Comparison of ENCODE assay signal across 8 cellular contexts in genomic region chr10:107814865-107815487, GRCh38.
DNase-seq lines count a peak whose midpoint lies in the region; ATAC-seq and TF ChIP-seq lines count a peak whose summit lies in the region.

No MANE protein-coding gene starts in this region.

- no peaks in the 10 kb centered on the region for H3K27me3 ChIP-seq in cardiac muscle cell

- no peaks in the 10 kb centered on the region for H3K27me3 Mint-ChIP-seq in osteocyte (ENCODE audit: unreplicated experiment)

- CTCF ChIA-PET in RWPE1 (lab: Yijun Ruan, JAX): interaction anchor here (0.6 to 0.8 kb wide), 5 partner anchors 131 to 1516 kb away, joined by 3 to 5 read pairs (median 4); no protein-coding TSS in a partner anchor

- H3K27ac ChIP-seq in cardiac muscle cell (no peak overlapping the region), RWPE1 (no peak overlapping the region)

- no peaks in the 10 kb centered on the region for H3K4me1 ChIP-seq in cardiac muscle cell (ENCODE audit: low read depth)

- no peak for ATAC-seq in Right ventricle myocardium inferior
- ATAC-seq in HG03469 (IDR thresholded peaks at IDR 0.05; ENCODE audit: unreplicated experiment): no peak

- H3K4me3 ChIP-seq in cardiac muscle cell: no peak overlapping the region
- no peak overlapping the region for H3K4me3 ChIP-seq in fibroblast of pulmonary artery (replicated peaks; ENCODE audit: low read depth, low read length)

- intact Hi-C loops in Right ventricle myocardium inferior (cut with DNase I): loop anchor here (2.0 to 10.0 kb wide), 4 partner anchors 410 to 1190 kb away; no protein-coding TSS in a partner anchor

- TF ChIP-seq CTCF in cardiac muscle cell (IDR thresholded peaks at IDR 0.05; ENCODE audit: low read depth, low read length): peak; percentile 59
- TF ChIP-seq CTCF in RWPE1 (conservative IDR thresholded peaks at IDR 0.05; ENCODE audit: low read depth): peak; percentile 55
- peak; percentile 87 for TF ChIP-seq CTCF in fibroblast of pulmonary artery (IDR thresholded peaks at IDR 0.05; ENCODE audit: low read length, missing control alignments)
- peak; percentile 61 for TF ChIP-seq CTCF in osteocyte (IDR thresholded peaks at IDR 0.05)

- H3K4me1 Mint-ChIP-seq in osteocyte (ENCODE audit: unreplicated experiment): peaks cover 1% of the 10 kb centered on the region

- no peak overlapping the region for H3K27ac Mint-ChIP-seq in osteocyte (ENCODE audit: unreplicated experiment)

- H3K36me3 Mint-ChIP-seq in osteocyte (ENCODE audit: unreplicated experiment): no peaks in the 10 kb centered on the region

- DNase-seq in cardiac muscle cell (ENCODE audit: low read depth in 1 of 2, low spot score in 1 of 2) (peak; percentile 58 to 76), Right ventricle myocardium inferior (ENCODE audit: missing footprints) (no peak), HPDE6-E6E7 (ENCODE audit: extremely low spot score) (peak; percentile 15), RWPE1 (ENCODE audit: low spot score) (peak; percentile 42), fibroblast of pulmonary artery (ENCODE audit: low read depth) (peak; percentile 73), osteocyte (ENCODE audit: extremely low spot score, unreplicated experiment) (no peak), T-helper 2 cell (no peak)

- H3K36me3 ChIP-seq in cardiac muscle cell: no peaks in the 10 kb centered on the region

- H3K4me3 Mint-ChIP-seq in osteocyte (ENCODE audit: unreplicated experiment): no peak overlapping the region

- H3K9me3 Mint-ChIP-seq in osteocyte (ENCODE audit: unreplicated experiment): no peaks in the 10 kb centered on the region

- no peaks in the 10 kb centered on the region for H3K9me3 ChIP-seq in cardiac muscle cell (ENCODE audit: low read depth)

- POLR2A ChIA-PET in RWPE1 (lab: Yijun Ruan, JAX; ENCODE audit: low non-redundant PET): no interaction called here

Comparison
In these comparisons a context has a peak if more than half of its experiments do, and no peak if none do; other contexts are left out.
1. DNase-seq: peak in cardiac muscle cell (2 of 2), HPDE6-E6E7 (single experiment), RWPE1 (single experiment) and fibroblast of pulmonary artery (single experiment); none in Right ventricle myocardium inferior (single experiment), osteocyte (single experiment) and T-helper 2 cell (0 of 5).
2. Peak in every context shown above with its lines, with median percentiles within 50 percentile points of each other: CTCF ChIP-seq.